22 cellular contexts compared by ENCODE assay signal in genomic region chr7:158024351-158024715, GRCh38.
"Had no signal": no experiment of that assay in that cellular context is flagged by ENCODE, and none has a peak within 500 bp of the region (broad histone marks: within the 10 kb centered on the region; RNA-seq: fewer than 3 reads in every experiment).

No MANE protein-coding gene starts in this region.

- DNase-seq: central memory CD4-positive, alpha-beta T cell; cortex of kidney; dorsolateral prefrontal cortex; effector CD8-positive, alpha-beta T cell; immature natural killer cell; left cardiac atrium; left ventricle myocardium inferior; mesenchymal stem cell; naive B cell; small intestine; stimulated activated CD4-positive, alpha-beta T cell treated with anti-CD3 and anti-CD28 coated beads, Interleukin-2, amount 100 ng/mL, for 48 hours; stimulated activated CD8-positive, alpha-beta memory T cell treated with anti-CD3 and anti-CD28 coated beads, Interleukin-4, amount 100 ng/mL, for 48 hours; stimulated activated naive CD8-positive, alpha-beta T cell treated with anti-CD3 and anti-CD28 coated beads, Interleukin-15, Interleukin-2, amounts not matched to agents 100 U/mL and 50 U/mL, for 24 hours; thyroid gland; upper lobe of left lung had no signal

- H3K36me3 Mint-ChIP-seq: immature natural killer cell; naive B cell; stimulated activated effector memory CD8-positive, alpha-beta T cell treated with anti-CD3 and anti-CD28 coated beads, Interleukin-12 subunit alpha, Interleukin-12 subunit beta, amount 100 ng/mL, for 72 hours had no signal

- H3K27me3 ChIP-seq: esophagus muscularis mucosa, suprapubic skin, thyroid gland, upper lobe of left lung had no signal

- H3K27ac ChIP-seq: dorsolateral prefrontal cortex, epithelial cell of prostate, esophagus muscularis mucosa, gastroesophageal sphincter, left ventricle myocardium inferior, suprapubic skin, thyroid gland, upper lobe of left lung had no signal

- H3K4me3 ChIP-seq: dorsolateral prefrontal cortex, esophagus muscularis mucosa, gastroesophageal sphincter, left ventricle myocardium inferior, lung, suprapubic skin, thyroid gland, upper lobe of left lung had no signal

- H3K4me1 Mint-ChIP-seq: immature natural killer cell; naive B cell; stimulated activated effector memory CD8-positive, alpha-beta T cell treated with anti-CD3 and anti-CD28 coated beads, Interleukin-12 subunit alpha, Interleukin-12 subunit beta, amount 100 ng/mL, for 72 hours had no signal

- H3K27ac Mint-ChIP-seq: naive B cell; stimulated activated effector memory CD8-positive, alpha-beta T cell treated with anti-CD3 and anti-CD28 coated beads, Interleukin-12 subunit alpha, Interleukin-12 subunit beta, amount 100 ng/mL, for 72 hours had no signal

- H3K4me3 Mint-ChIP-seq: immature natural killer cell; naive B cell; nephron; stimulated activated effector memory CD8-positive, alpha-beta T cell treated with anti-CD3 and anti-CD28 coated beads, Interleukin-12 subunit alpha, Interleukin-12 subunit beta, amount 100 ng/mL, for 72 hours had no signal

- H3K36me3 ChIP-seq: esophagus muscularis mucosa, gastroesophageal sphincter, left ventricle myocardium inferior, suprapubic skin, thyroid gland, upper lobe of left lung had no signal

- ATAC-seq: gastroesophageal sphincter; left cardiac atrium; stimulated activated naive CD8-positive, alpha-beta T cell treated with anti-CD3 and anti-CD28 coated beads, Interleukin-15, Interleukin-2, amounts not matched to agents 100 U/mL and 50 U/mL, for 24 hours had no signal

- H3K9me3 Mint-ChIP-seq: immature natural killer cell; nephron; stimulated activated effector memory CD8-positive, alpha-beta T cell treated with anti-CD3 and anti-CD28 coated beads, Interleukin-12 subunit alpha, Interleukin-12 subunit beta, amount 100 ng/mL, for 72 hours had no signal

- H3K9me3 ChIP-seq: esophagus muscularis mucosa, gastroesophageal sphincter, left ventricle myocardium inferior, suprapubic skin, thyroid gland, upper lobe of left lung had no signal

- H3K4me1 ChIP-seq: esophagus muscularis mucosa, gastroesophageal sphincter, left ventricle myocardium inferior, suprapubic skin, thyroid gland, upper lobe of left lung had no signal
